Comparison of ENCODE assay signal across 9 cellular contexts in the genomic region with DNA sequence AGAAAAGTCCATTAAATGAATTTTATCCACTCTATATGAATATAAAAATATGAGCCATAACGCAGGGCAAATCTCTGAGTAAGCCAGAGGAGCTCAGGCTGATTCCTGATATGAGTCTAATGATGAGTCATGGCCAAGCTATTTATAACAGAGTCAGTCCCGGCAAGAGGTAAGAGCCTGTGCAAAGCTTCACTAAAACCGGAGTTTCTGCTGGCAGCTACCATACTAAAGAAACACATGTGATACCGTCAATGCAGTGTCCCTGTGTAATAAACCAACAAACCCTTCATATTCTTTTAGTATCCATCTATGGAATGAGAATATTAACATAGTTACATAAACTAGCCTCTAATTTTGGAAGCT.
A peak's percentile ranks its signal among the peaks of the same experiment; 100 is the strongest.
DNase-seq lines count a peak whose midpoint lies in the region; ATAC-seq and TF ChIP-seq lines count a peak whose summit lies in the region.
"Had no signal": no experiment of that assay in that cellular context is flagged by ENCODE, and none has a peak within 500 bp of the region (broad histone marks: within the 10 kb centered on the region; RNA-seq: fewer than 3 reads in every experiment).

No MANE protein-coding gene starts in this region.

- no peak overlapping the region for H3K4me3 ChIP-seq in mesodermal cell (ENCODE audit: extremely low read depth, insufficient read depth, low read length, poor library complexity, severe bottlenecking)

- H3K36me3 ChIP-seq in mesodermal cell (ENCODE audit: control insufficient read depth, insufficient read depth, low read length) = no peaks in the 10 kb centered on the region

- DNase-seq in GM13977 (ENCODE audit: low spot score) (peak; percentile 20), HS-5 (ENCODE audit: low read depth) (peak; percentile 84), astrocyte of the hippocampus (ENCODE audit: low read depth, low spot score) (peak; percentile 83), NCI-H146 treated with DMSO at 0.1 percent for 48 hours (lab: John Stamatoyannopoulos, UW; ENCODE audit: unreplicated experiment) (no peak)
- no peak for DNase-seq in stimulated activated naive CD4-positive, alpha-beta T cell (lab: John Stamatoyannopoulos, UW)
- no peak for DNase-seq in activated CD4-positive, alpha-beta T cell treated with anti-CD3 and anti-CD28 coated beads for 4 hours

- H3K9me3 ChIP-seq in mesodermal cell (ENCODE audit: control insufficient read depth, low read length) = no peaks in the 10 kb centered on the region

- peaks cover 7% of the 10 kb centered on the region for H3K4me1 ChIP-seq in mesodermal cell (ENCODE audit: control insufficient read depth, insufficient read depth, low read length, poor library complexity, severe bottlenecking)

- in situ Hi-C loops in GM13977 (cut with MboI; ENCODE audit: low pct_unique_long_range_greater_than_20kb, low sequenced_read_pairs, unreplicated experiment) = no loop called here

- peak; percentile 97 for ATAC-seq in GM21717 (IDR thresholded peaks at IDR 0.05; ENCODE audit: unreplicated experiment)

- peak overlapping the region; percentile 66 for H3K27ac ChIP-seq in mesodermal cell (ENCODE audit: low read depth, low read length, severe bottlenecking)
- H3K27ac ChIP-seq: VCaP had no signal

- WGBS in mesodermal cell (ENCODE audit: insufficient coverage in 2 of 2), 2 experiments = 25% methylated on average over 1 of the region's 4 CpGs; no CpG with 5 or more reads in 1 of the 2 experiments

- no peak for TF ChIP-seq CTCF in GM13977 (IDR thresholded peaks at IDR 0.05; ENCODE audit: extremely low read depth, insufficient read depth, missing control alignments)

Comparison
In these comparisons a context has a peak if more than half of its experiments do, and no peak if none do; other contexts are left out.
1. DNase-seq: peak in GM13977 (single experiment), HS-5 (single experiment) and astrocyte of the hippocampus (single experiment); none in stimulated activated naive CD4-positive, alpha-beta T cell (0 of 6), activated CD4-positive, alpha-beta T cell treated with anti-CD3 and anti-CD28 coated beads for 4 hours (0 of 2) and NCI-H146 treated with DMSO at 0.1 percent for 48 hours (single experiment).